ENCODE assay signal across 8 cellular contexts in genomic region chr3:168096210-168096795, GRCh38. TPM values are rescaled to one million over a fixed set of nuclear protein-coding genes. Genes with fewer than 3 reads are reported as not detected.
DNase-seq lines count a peak whose midpoint lies in the region; ATAC-seq and TF ChIP-seq lines count a peak whose summit lies in the region.

No MANE protein-coding gene starts in this region.

- DNase-seq in DMS53 (lab: John Stamatoyannopoulos, UW) = peak; percentile 93
- DNase-seq in NCI-H69 (lab: John Stamatoyannopoulos, UW) = peak; percentile 98
- DNase-seq in activated effector memory CD4-positive, alpha-beta T cell treated with Interleukin-2 at 50 U/mL for 16 hours = no peak

- H3K4me1 Mint-ChIP-seq in activated T-helper 17 cell treated with anti-CD3 and anti-CD28 coated beads, Interleukin-2, amount 50 U/mL, for 72 hours = no peaks in the 10 kb centered on the region

- peak overlapping the region; percentile 77 for H3K4me3 Mint-ChIP-seq in activated T-helper 17 cell treated with anti-CD3 and anti-CD28 coated beads, Interleukin-2, amount 50 U/mL, for 72 hours

- H3K27ac ChIP-seq in gastroesophageal sphincter = peak overlapping the region; percentile 14 to 99 (median 94)

- 0% methylated on average over 8 to 9 of the region's 18 CpGs for WGBS in gastroesophageal sphincter (ENCODE audit: low coverage in 1 of 2), 2 donors

- no peaks in the 10 kb centered on the region for H3K9me3 ChIP-seq in gastroesophageal sphincter
- no peaks in the 10 kb centered on the region for H3K9me3 ChIP-seq in neuron (ENCODE audit: low read length)

- peak overlapping the region; percentile 15 for H3K27ac Mint-ChIP-seq in activated T-helper 17 cell treated with anti-CD3 and anti-CD28 coated beads, Interleukin-2, amount 50 U/mL, for 72 hours

- H3K27me3 Mint-ChIP-seq in activated T-helper 17 cell treated with anti-CD3 and anti-CD28 coated beads, Interleukin-2, amount 50 U/mL, for 72 hours = peaks cover 36% of the 10 kb centered on the region

- no peak for TF ChIP-seq CTCF in gastroesophageal sphincter (IDR thresholded peaks at IDR 0.05)

- H3K27me3 ChIP-seq in gastroesophageal sphincter (no peaks in the 10 kb centered on the region), neuron (ENCODE audit: insufficient read depth, low read length) (no peaks in the 10 kb centered on the region)

- H2AFZ ChIP-seq in neuron (ENCODE audit: low read depth, low read length) = peak overlapping the region; percentile 98

- H3K36me3 ChIP-seq in gastroesophageal sphincter = no peaks in the 10 kb centered on the region
- H3K36me3 ChIP-seq in neuron (ENCODE audit: insufficient read depth, low read length) = no peaks in the 10 kb centered on the region

- TF ChIP-seq POLR2A in gastroesophageal sphincter (IDR thresholded peaks at IDR 0.05) = no peak

- H3K36me3 Mint-ChIP-seq in activated T-helper 17 cell treated with anti-CD3 and anti-CD28 coated beads, Interleukin-2, amount 50 U/mL, for 72 hours (ENCODE audit: low read depth) = no peaks in the 10 kb centered on the region

- H3K4me1 ChIP-seq in gastroesophageal sphincter (peaks cover 0 to 40% (median 19%) of the 10 kb centered on the region in 3 donors), neuron (ENCODE audit: insufficient read depth, low read length) (peaks cover 28% of the 10 kb centered on the region)

- no peaks in the 10 kb centered on the region for H3K9me3 Mint-ChIP-seq in activated T-helper 17 cell treated with anti-CD3 and anti-CD28 coated beads, Interleukin-2, amount 50 U/mL, for 72 hours

- no peak for TF ChIP-seq EP300 in gastroesophageal sphincter (IDR thresholded peaks at IDR 0.05)

- ATAC-seq in GM19467 (IDR thresholded peaks at IDR 0.05; ENCODE audit: unreplicated experiment) (peak; percentile 4), HG03575 (IDR thresholded peaks at IDR 0.05; ENCODE audit: extremely low read depth, insufficient number of reproducible peaks, low FRiP score, unreplicated experiment) (peak; percentile 8), gastroesophageal sphincter (peak; percentile 43)
- peak; percentile 9 for ATAC-seq in activated T-helper 17 cell treated with anti-CD3 and anti-CD28 coated beads, Interleukin-2, amount 50 U/mL, for 72 hours (replicated peaks)

- H3K4me3 ChIP-seq in gastroesophageal sphincter (peak overlapping the region; percentile 66 to 83), neuron (ENCODE audit: low read length) (peak overlapping the region; percentile 92)

RNA-seq across cellular contexts. Expression of gene GOLIM4, which starts 0.6 kb away (rescaled TPM):
- 1 to 10 TPM; 3.5 to 6.3 TPM for total RNA-seq in activated T-helper 17 cell treated with anti-CD3 and anti-CD28 coated beads, Interleukin-2, amount 50 U/mL, for 72 hours
- total RNA-seq in gastroesophageal sphincter = 10 to 100 TPM; 41.8 to 49.3 (median 47.8) TPM

Comparison
In these comparisons a context has a peak if more than half of its experiments do, and no peak if none do; other contexts are left out.
1. RNA of gene GOLIM4, which starts 0.6 kb away (total RNA-seq): 41.8 to 49.3 TPM in gastroesophageal sphincter; 3.5 to 6.3 TPM in activated T-helper 17 cell treated with anti-CD3 and anti-CD28 coated beads, Interleukin-2, amount 50 U/mL, for 72 hours; every median in the first group is over 4 times any median in the second.
2. Peak in every context shown above with its lines, with median percentiles within 50 percentile points of each other: ATAC-seq.